In the genomic region with DNA sequence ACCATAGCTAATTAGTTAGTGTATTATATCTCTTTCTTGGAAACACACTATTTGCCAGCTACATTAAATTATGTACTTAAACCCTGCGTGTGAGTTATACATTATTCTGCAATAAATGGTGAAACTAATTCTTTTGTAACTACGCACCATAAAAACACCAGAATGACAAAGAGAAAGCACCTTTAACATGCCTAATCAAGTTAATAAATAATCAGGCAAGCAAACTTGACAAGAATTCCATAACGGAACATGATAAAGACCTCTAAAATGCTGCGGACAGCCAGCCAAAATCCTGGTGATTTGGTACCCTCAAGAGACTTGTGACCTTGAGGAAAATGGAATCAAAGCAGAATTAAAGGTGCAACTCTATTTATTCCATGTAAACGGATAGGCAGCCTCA, we compare ENCODE assay signal across 28 cellular contexts.
"Had no signal": no experiment of that assay in that cellular context is flagged by ENCODE, and none has a peak within 500 bp of the region (broad histone marks: within the 10 kb centered on the region; RNA-seq: fewer than 3 reads in every experiment).

No MANE protein-coding gene starts in this region.

- H3K27ac ChIP-seq: neural progenitor cell, ovary, parathyroid adenoma, psoas muscle, right lobe of liver, sigmoid colon, spleen, stomach, thoracic aorta, thyroid gland, tibial nerve, upper lobe of right lung, uterus had no signal

- H3K4me2 ChIP-seq: neural progenitor cell, smooth muscle cell had no signal

- H3K9me3 ChIP-seq: ovary, psoas muscle, right lobe of liver, sigmoid colon, spleen, stomach, thoracic aorta, thyroid gland, tibial nerve, upper lobe of right lung, uterus had no signal

- H3K36me3 ChIP-seq: neural progenitor cell, ovary, right lobe of liver, sigmoid colon, spleen, stomach, thoracic aorta, thyroid gland, tibial nerve, upper lobe of right lung, uterus had no signal

- H3K9ac ChIP-seq: neural progenitor cell, parathyroid adenoma had no signal

- H3K4me1 ChIP-seq: psoas muscle, right lobe of liver, spleen, thyroid gland, tibial nerve, upper lobe of right lung, uterus had no signal

- H3K79me2 ChIP-seq: parathyroid adenoma had no signal

- H3K27me3 ChIP-seq: neural progenitor cell, ovary, right lobe of liver, sigmoid colon, spleen, stomach, thyroid gland, tibial nerve, upper lobe of right lung, uterus had no signal

- H2AFZ ChIP-seq: neural progenitor cell, parathyroid adenoma had no signal

- H3K4me3 ChIP-seq: neural progenitor cell, ovary, psoas muscle, right lobe of liver, sigmoid colon, smooth muscle cell, spleen, stomach, thoracic aorta, thyroid gland, tibial nerve, upper lobe of right lung, uterus had no signal

- DNase-seq: naive thymus-derived CD4-positive, alpha-beta T cell; natural killer cell; occipital lobe; ovary; posterior cingulate gyrus; psoas muscle; retina; right cardiac atrium; right lobe of liver; sigmoid colon; spleen; stimulated activated CD4-positive, alpha-beta T cell treated with anti-CD3 and anti-CD28 coated beads, Interleukin-12 subunit alpha, Interleukin-12 subunit beta, amount 100 ng/mL, for 4 hours; stimulated activated CD4-positive, alpha-beta T cell treated with anti-CD3 and anti-CD28 coated beads, Interleukin-2, amount 100 ng/mL, for 24 hours; stimulated activated CD4-positive, alpha-beta T cell treated with anti-CD3 and anti-CD28 coated beads, Interleukin-2, amount 100 ng/mL, for 48 hours; stimulated activated CD4-positive, alpha-beta T cell treated with anti-CD3 and anti-CD28 coated beads, Interleukin-4, amount 100 ng/mL, for 24 hours; stimulated activated naive B cell treated with anti-CD40 and anti-IgM and Interleukin-4, amounts not matched to agents 10 μg/mL and 1 μg/mL and 100 μg/mL, for 72 hours; stimulated activated naive CD4-positive, alpha-beta T cell treated with Interleukin-2 at 50 U/mL for 16 hours; stomach; thyroid gland; trophoblast cell; upper lobe of right lung; uterus had no signal

- ATAC-seq: naive thymus-derived CD4-positive, alpha-beta T cell; natural killer cell; psoas muscle; right cardiac atrium; right lobe of liver; stimulated activated effector memory CD8-positive, alpha-beta T cell treated with anti-CD3 and anti-CD28 coated beads, Interleukin-12 subunit alpha, Interleukin-12 subunit beta, amount 100 ng/mL, for 72 hours; stimulated activated naive B cell treated with anti-CD40 and anti-IgM and Interleukin-4, amounts not matched to agents 10 μg/mL and 1 μg/mL and 100 μg/mL, for 72 hours; upper lobe of right lung had no signal
